In genomic region chr12:108635997-108636808, GRCh38 we compare ENCODE assay signal across 1 cellular context.
TF ChIP-seq lines count a peak whose summit lies in the region.

No MANE protein-coding gene starts in this region.

TF ChIP-seq in IMR-90, 13 proteins besides CTCF, POLR2A, EP300 and RAD21:
- TF ChIP-seq MAZ (IDR thresholded peaks at IDR 0.05; ENCODE audit: borderline replicate concordance, low read depth, low read length) (no peak), MAFK (IDR thresholded peaks at IDR 0.05; ENCODE audit: low read depth, low read length) (0 out of 2 replicates have a peak, but pooled peaks have one; percentile 19)
